8 cellular contexts compared by ENCODE assay signal in genomic region chr9:136882109-136882946, GRCh38. TPM values are rescaled to one million over a fixed set of nuclear protein-coding genes. Genes with fewer than 3 reads are reported as not detected.
A peak's percentile ranks its signal among the peaks of the same experiment; 100 is the strongest.
DNase-seq lines count a peak whose midpoint lies in the region; ATAC-seq and TF ChIP-seq lines count a peak whose summit lies in the region.

No MANE protein-coding gene starts in this region.

- peaks cover 0 to 14% of the 10 kb centered on the region in 2 donors for H3K4me1 ChIP-seq in lung (ENCODE audit: control insufficient read depth in 2 of 2, insufficient read depth in 2 of 2, low read length in 2 of 2)

- no peaks in the 10 kb centered on the region for H3K27me3 ChIP-seq in lung (ENCODE audit: control insufficient read depth, insufficient read depth)

- no peak for TF ChIP-seq CTCF in lung (IDR thresholded peaks at IDR 0.05; ENCODE audit: control extremely low read depth, extremely low read depth)

- H3K36me3 ChIP-seq in lung (ENCODE audit: control insufficient read depth in 2 of 2, insufficient read depth in 2 of 2, low read length in 2 of 2) = no peaks in the 10 kb centered on the region

- no peak overlapping the region for H3K4me3 ChIP-seq in lung

- no peaks in the 10 kb centered on the region for H3K9me3 ChIP-seq in lung (ENCODE audit: control insufficient read depth in 2 of 2, insufficient read depth in 1 of 2, low read length in 1 of 2)

- DNase-seq in Daoy (ENCODE audit: low read depth) (peak; percentile 98), T-helper 22 cell (ENCODE audit: low read depth) (peak; percentile 87), astrocyte of the hippocampus (ENCODE audit: low read depth, low spot score) (peak; percentile 82), lung (ENCODE audit: low spot score) (peak; percentile 47), posterior cingulate gyrus (no peak)
- DNase-seq in stimulated activated CD8-positive, alpha-beta memory T cell treated with anti-CD3 and anti-CD28 coated beads, Interleukin-7, amount 100 ng/mL, for 24 hours (ENCODE audit: low read depth) = peak; percentile 76

- intact Hi-C loops in posterior cingulate gyrus (cut with DNase I) = no loop called here

- peak; percentile 31 for ATAC-seq in HG02610 (IDR thresholded peaks at IDR 0.05; ENCODE audit: unreplicated experiment)
- no peak for ATAC-seq in lung (ENCODE audit: insufficient read depth, low FRiP score)
- ATAC-seq in HG03571 (IDR thresholded peaks at IDR 0.05; ENCODE audit: unreplicated experiment) = no peak

- 40 to 48% methylated on average over 19 of the region's 19 CpGs for WGBS in lung, 2 donors

- H3K27ac ChIP-seq in lung (ENCODE audit: low read depth in 1 of 2, low read length in 1 of 2) = peak overlapping the region in 1 of 2 donors; percentile 57

RNA-seq across cellular contexts. Expression of gene TRAF2, which starts 4.0 kb away (rescaled TPM):
- 25.4 and 34.6 TPM in 2 replicates for total RNA-seq in Daoy (2014; rRNA removed; shearing (Covaris generic))
- 10 to 100 TPM; 17.2 to 19.1 TPM for total RNA-seq in lung
- 10 to 100 TPM; 11.3 to 13.2 TPM for polyA plus RNA-seq in lung

RNA-seq across cellular contexts. Expression of gene EDF1, which starts 16.2 kb away (rescaled TPM):
- 379 and 424 TPM in 2 replicates for total RNA-seq in Daoy (2014; rRNA removed; shearing (Covaris generic))
- total RNA-seq in lung = 100 to 1,000 TPM; 283 to 298 TPM
- 100 to 1,000 TPM; 308 to 670 TPM for polyA plus RNA-seq in lung

RNA-seq across cellular contexts. Expression of gene MAMDC4, which starts 30.2 kb away (rescaled TPM):
- total RNA-seq in Daoy (2014; rRNA removed; shearing (Covaris generic)) = 2.1 and 6.1 TPM in 2 replicates
- total RNA-seq in lung = 10 to 100 TPM in 1 of 2 donors, 1 to 10 TPM in 1; 5.6 to 13.2 TPM
- 1 to 10 TPM; 7.0 to 7.3 TPM for polyA plus RNA-seq in lung

RNA-seq across cellular contexts. Expression of gene PHPT1, which starts 33.1 kb away (rescaled TPM):
- 67.5 and 92.7 TPM in 2 replicates for total RNA-seq in Daoy (2014; rRNA removed; shearing (Covaris generic))
- total RNA-seq in lung = 100 to 1,000 TPM in 1 of 2 donors, 10 to 100 TPM in 1; 75.0 to 124 TPM
- polyA plus RNA-seq in lung = 100 to 1,000 TPM; 110 to 195 TPM

RNA-seq across cellular contexts. Expression of gene AJM1, which starts 40.0 kb away (rescaled TPM):
- 0.18 and 0.74 TPM in 2 replicates for total RNA-seq in Daoy (2014; rRNA removed; shearing (Covaris generic))
- 1 to 10 TPM; 1.6 to 4.3 TPM for total RNA-seq in lung
- polyA plus RNA-seq in lung = 1 to 10 TPM; 1.1 to 1.3 TPM

Comparison
In these comparisons a context has a peak if more than half of its experiments do, and no peak if none do; other contexts are left out.
1. DNase-seq: peak in Daoy (single experiment), T-helper 22 cell (single experiment), astrocyte of the hippocampus (single experiment), lung (single experiment) and stimulated activated CD8-positive, alpha-beta memory T cell treated with anti-CD3 and anti-CD28 coated beads, Interleukin-7, amount 100 ng/mL, for 24 hours (single experiment); none in posterior cingulate gyrus (0 of 10).